9 cellular contexts compared by ENCODE assay signal in the genomic region with DNA sequence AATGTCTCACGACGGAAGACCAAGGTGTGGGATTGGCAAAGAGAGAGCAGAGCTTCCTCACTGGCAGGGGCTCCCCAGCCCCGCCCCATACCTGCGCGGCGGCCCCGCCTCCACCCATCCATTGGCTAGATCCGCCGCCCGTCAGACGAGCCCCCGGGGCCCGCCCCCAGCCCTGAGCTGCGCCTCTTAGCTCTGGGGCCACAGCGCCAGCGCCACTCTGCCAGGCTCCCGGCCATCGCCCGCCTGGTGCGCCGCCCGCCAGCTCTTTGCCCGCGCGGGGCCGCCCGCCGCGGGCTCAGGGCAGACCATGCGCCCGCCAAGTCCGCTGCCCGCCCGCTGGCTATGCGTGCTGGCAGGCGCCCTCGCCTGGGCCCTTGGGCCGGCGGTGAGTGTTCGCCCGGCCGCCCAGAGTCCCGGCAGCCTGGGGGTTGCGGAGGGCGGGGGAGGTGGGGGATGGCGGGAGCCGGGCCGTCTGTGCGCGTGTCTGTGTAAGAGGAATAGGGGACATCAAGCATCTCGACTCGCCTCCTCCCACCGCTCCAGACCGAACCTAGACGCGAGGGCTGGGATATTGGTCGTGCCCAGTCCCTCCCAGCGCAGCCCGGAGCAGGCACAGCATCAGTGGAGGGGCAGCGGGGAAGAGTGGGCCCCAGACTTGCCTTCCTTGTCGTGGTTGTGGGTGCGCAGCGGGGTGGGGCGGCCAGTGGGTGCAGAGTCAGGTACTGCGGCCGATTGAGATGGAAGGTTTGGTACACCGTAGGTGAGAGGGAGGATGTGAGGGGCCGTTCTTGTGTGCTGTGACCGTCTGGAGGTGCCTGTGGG. TPM values are rescaled to one million over a fixed set of nuclear protein-coding genes. Genes with fewer than 3 reads are reported as not detected.
DNase-seq lines count a peak whose midpoint lies in the region; ATAC-seq and TF ChIP-seq lines count a peak whose summit lies in the region.
"Had no signal": no experiment of that assay in that cellular context is flagged by ENCODE, and none has a peak within 500 bp of the region (broad histone marks: within the 10 kb centered on the region; RNA-seq: fewer than 3 reads in every experiment).

A gene with protein sequence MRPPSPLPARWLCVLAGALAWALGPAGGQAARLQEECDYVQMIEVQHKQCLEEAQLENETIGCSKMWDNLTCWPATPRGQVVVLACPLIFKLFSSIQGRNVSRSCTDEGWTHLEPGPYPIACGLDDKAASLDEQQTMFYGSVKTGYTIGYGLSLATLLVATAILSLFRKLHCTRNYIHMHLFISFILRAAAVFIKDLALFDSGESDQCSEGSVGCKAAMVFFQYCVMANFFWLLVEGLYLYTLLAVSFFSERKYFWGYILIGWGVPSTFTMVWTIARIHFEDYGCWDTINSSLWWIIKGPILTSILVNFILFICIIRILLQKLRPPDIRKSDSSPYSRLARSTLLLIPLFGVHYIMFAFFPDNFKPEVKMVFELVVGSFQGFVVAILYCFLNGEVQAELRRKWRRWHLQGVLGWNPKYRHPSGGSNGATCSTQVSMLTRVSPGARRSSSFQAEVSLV (plus strand): TSS at position 215 of the 822 bp plus-strand sequence. CDS start 93 bp downstream, at position 308.

- TF ChIP-seq POLR2A in upper lobe of left lung (IDR thresholded peaks at IDR 0.05), result peak in 3 of 4 donors; percentile 82 to 89 (median 87)

- H3K27me3 ChIP-seq in Karpas-422 (ENCODE audit: low read length) (no peaks in the 10 kb centered on the region), upper lobe of left lung (no peaks in the 10 kb centered on the region)

- ATAC-seq in GM21723 (IDR thresholded peaks at IDR 0.05; ENCODE audit: unreplicated experiment) (peak; percentile 94), left cardiac atrium (peak; percentile 91 to 97), upper lobe of left lung (ENCODE audit: low FRiP score in 2 of 2) (peak; percentile 89 to 93)
- peak; percentile 95 for ATAC-seq in activated naive CD4-positive, alpha-beta T cell treated with anti-CD3 and anti-CD28 coated beads, Interleukin-2, amount 50 U/mL, for 72 hours

- peak within 1 kb of the TSS; percentile 90 for H3K4me2 ChIP-seq in Karpas-422 (ENCODE audit: low read depth, low read length, poor library complexity, severe bottlenecking)

- 12 to 29% methylated on average over 13 to 47 of the region's 69 CpGs for WGBS in upper lobe of left lung, 2 donors

- H3K36me3 ChIP-seq in Karpas-422 (ENCODE audit: insufficient read depth, low read length), result no peaks in the 10 kb centered on the region
- peaks cover 0 to 21% (median 0%) of the 10 kb centered on the region in 4 donors for H3K36me3 ChIP-seq in upper lobe of left lung

- no peaks in the 10 kb centered on the region for H3K9me3 ChIP-seq in Karpas-422 (ENCODE audit: low read length)
- no peaks in the 10 kb centered on the region for H3K9me3 ChIP-seq in upper lobe of left lung

- TF ChIP-seq CTCF in upper lobe of left lung (IDR thresholded peaks at IDR 0.05), result peak in 1 of 6 experiments; percentile 8

- H3K4me1 ChIP-seq in Karpas-422 (ENCODE audit: low read length) (peaks cover 14% of the 10 kb centered on the region), upper lobe of left lung (peaks cover 12 to 48% (median 28%) of the 10 kb centered on the region in 4 donors)

- no peaks in the 10 kb centered on the region for H4K20me1 ChIP-seq in Karpas-422 (ENCODE audit: insufficient read depth, low read depth, low read length)

- no peaks in the 10 kb centered on the region for H3K9me2 ChIP-seq in Karpas-422 (replicated peaks; ENCODE audit: insufficient read depth, low read length)

- peak; percentile 43 for DNase-seq in DMS79 treated with DMSO at 0.1 percent for 48 hours (lab: John Stamatoyannopoulos, UW)
- DNase-seq in Karpas-422, result peak; percentile 94
- peak; percentile 80 for DNase-seq in SKM-1 (lab: John Stamatoyannopoulos, UW; ENCODE audit: unreplicated experiment)
- peak; percentile 93 to 95 for DNase-seq in activated naive CD4-positive, alpha-beta T cell treated with anti-CD3 and anti-CD28 coated beads, Interleukin-2, amount 50 U/mL, for 72 hours (ENCODE audit: low spot score in 2 of 2)
- DNase-seq in left cardiac atrium, result peak; percentile 80
- peak; percentile 89 for DNase-seq in posterior vena cava (ENCODE audit: low spot score)
- DNase-seq in upper lobe of left lung, result peak; percentile 92 to 98

- H3K27ac Mint-ChIP-seq in activated naive CD4-positive, alpha-beta T cell treated with anti-CD3 and anti-CD28 coated beads, Interleukin-2, amount 50 U/mL, for 72 hours, result peak within 1 kb of the TSS; percentile 79 to 85

- H3K4me3 ChIP-seq in Karpas-422 (ENCODE audit: low read length), result peak within 1 kb of the TSS; percentile 73
- peak within 1 kb of the TSS; percentile 59 to 75 (median 67) for H3K4me3 ChIP-seq in upper lobe of left lung

- H3K79me2 ChIP-seq in Karpas-422 (ENCODE audit: low read length), result no peaks in the 10 kb centered on the region

- peak within 1 kb of the TSS; percentile 57 for H3K9ac ChIP-seq in Karpas-422 (ENCODE audit: low read length)

- H3K27ac ChIP-seq in Karpas-422 (ENCODE audit: low read length), result no peak within 1 kb of the TSS
- peak within 1 kb of the TSS; percentile 89 to 93 (median 90) for H3K27ac ChIP-seq in upper lobe of left lung

- no peaks in the 10 kb centered on the region for H3K36me3 Mint-ChIP-seq in activated naive CD4-positive, alpha-beta T cell treated with anti-CD3 and anti-CD28 coated beads, Interleukin-2, amount 50 U/mL, for 72 hours

- no peak for TF ChIP-seq EP300 in upper lobe of left lung (IDR thresholded peaks at IDR 0.05)

- H2AFZ ChIP-seq in Karpas-422 (ENCODE audit: low read length), result peak within 1 kb of the TSS; percentile 96

- intact Hi-C loops in left cardiac atrium (cut with DNase I) (loop anchor here in 1 of 2 donors (5.0 kb wide), 1 partner anchor 35 kb away; no protein-coding TSS in a partner anchor), posterior vena cava (cut with DNase I) (no loop called here)

- no peaks in the 10 kb centered on the region for H3K9me3 Mint-ChIP-seq in activated naive CD4-positive, alpha-beta T cell treated with anti-CD3 and anti-CD28 coated beads, Interleukin-2, amount 50 U/mL, for 72 hours

RNA-seq across cellular contexts. Expression of the gene that starts here (rescaled TPM):
- total RNA-seq in Karpas-422 (2014; rRNA removed; shearing (Covaris generic); ENCODE audit: low replicate concordance), result 0.41 and 2.5 TPM in 2 replicates
- total RNA-seq in activated naive CD4-positive, alpha-beta T cell treated with anti-CD3 and anti-CD28 coated beads, Interleukin-2, amount 50 U/mL, for 72 hours, result 1 to 10 TPM; 5.2 to 7.0 TPM
- 1 to 10 TPM; 4.9 to 5.9 TPM for total RNA-seq in left cardiac atrium
- total RNA-seq in posterior vena cava, result 1 to 10 TPM; 1.3 to 2.2 TPM
- total RNA-seq in upper lobe of left lung, result 100 to 1,000 TPM in 4 of 6 donors, 10 to 100 TPM in 2; 92.6 to 577 (median 198) TPM
- total RNA-seq: dermis microvascular lymphatic vessel endothelial cell had no signal

Comparison
In these comparisons a context has a peak if more than half of its experiments do, and no peak if none do; other contexts are left out.
1. RNA of the gene that starts here (total RNA-seq): 92.6 to 577 TPM in upper lobe of left lung; 5.2 to 7.0 TPM in activated naive CD4-positive, alpha-beta T cell treated with anti-CD3 and anti-CD28 coated beads, Interleukin-2, amount 50 U/mL, for 72 hours, 4.9 to 5.9 TPM in left cardiac atrium, 1.3 to 2.2 TPM in posterior vena cava and 0.41 to 2.5 TPM in Karpas-422; every median in the first group is over 10 times any median in the second.
2. DNase-seq: peak in every context shown above with its lines; median percentile 95 in upper lobe of left lung; 94 in Karpas-422; 94 in activated naive CD4-positive, alpha-beta T cell treated with anti-CD3 and anti-CD28 coated beads, Interleukin-2, amount 50 U/mL, for 72 hours; 89 in posterior vena cava; 80 in SKM-1; 80 in left cardiac atrium; 43 in DMS79 treated with DMSO at 0.1 percent for 48 hours.
3. Peak in every context shown above with its lines, with median percentiles within 50 percentile points of each other: ATAC-seq.